ENCODE assay signal across 29 cellular contexts in the genomic region with DNA sequence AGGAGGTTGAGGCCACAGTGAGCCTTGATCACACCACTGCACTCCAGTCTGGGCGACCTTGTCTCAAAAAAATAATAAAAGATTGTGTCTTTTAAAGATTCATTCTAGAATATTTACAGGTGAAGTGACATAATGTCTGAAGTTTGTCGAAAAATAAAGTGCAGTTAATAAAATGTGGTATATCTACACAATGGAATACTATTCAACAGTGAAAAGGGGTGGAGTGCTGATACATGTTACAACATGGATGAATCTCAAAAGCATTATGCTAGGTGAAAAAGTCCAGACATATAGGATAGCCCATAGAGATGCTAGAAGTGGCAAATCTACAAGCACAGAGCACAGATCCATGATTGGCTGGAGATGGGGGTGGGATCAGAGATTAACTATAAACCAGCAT.
"Had no signal": no experiment of that assay in that cellular context is flagged by ENCODE, and none has a peak within 500 bp of the region (broad histone marks: within the 10 kb centered on the region; RNA-seq: fewer than 3 reads in every experiment).

No MANE protein-coding gene starts in this region.

- H3K4me1 ChIP-seq: esophagus muscularis mucosa, gastrocnemius medialis, heart right ventricle had no signal

- H3K4me3 Mint-ChIP-seq: activated CD8-positive, alpha-beta T cell treated with anti-CD3 and anti-CD28 coated beads for 36 hours; activated naive CD8-positive, alpha-beta T cell; activated T-cell treated with anti-CD3 and anti-CD28 coated beads, Interleukin-2, amount 50 U/mL, for 4 hours; activated T-helper 17 cell treated with anti-CD3 and anti-CD28 coated beads, Interleukin-2, amount 50 U/mL, for 72 hours; central memory CD8-positive, alpha-beta T cell; dendritic cell treated with granulocyte-macrophage colony-stimulating factor and Interleukin-4, amounts not matched to agents 40 ng/mL and 50 ng/mL, for 4 days; endodermal cell had no signal

- H3K9me3 Mint-ChIP-seq: activated T-helper 17 cell treated with anti-CD3 and anti-CD28 coated beads, Interleukin-2, amount 50 U/mL, for 72 hours; dendritic cell treated with granulocyte-macrophage colony-stimulating factor and Interleukin-4, amounts not matched to agents 40 ng/mL and 50 ng/mL, for 4 days had no signal

- H3K9me3 ChIP-seq: gastrocnemius medialis had no signal

- H3K27me3 ChIP-seq: brain microvascular endothelial cell, foreskin keratinocyte, gastrocnemius medialis had no signal

- H3K4me3 ChIP-seq: coronary artery, dorsolateral prefrontal cortex, esophagus muscularis mucosa, gastrocnemius medialis, heart right ventricle had no signal

- H3K36me3 ChIP-seq: brain microvascular endothelial cell, esophagus muscularis mucosa, gastrocnemius medialis, heart right ventricle had no signal

- DNase-seq: activated CD4-positive, alpha-beta T cell treated with anti-CD3 and anti-CD28 coated beads for 48 hours; activated CD4-positive, alpha-beta T cell treated with anti-CD3 and anti-CD28 coated beads, Interleukin-2, amount 50 U/mL, for 1 hour; activated CD4-positive, alpha-beta T cell treated with anti-CD3 and anti-CD28 coated beads, Interleukin-2, amount 50 U/mL, for 48 hours; activated CD8-positive, alpha-beta memory T cell treated with anti-CD3 and anti-CD28 coated beads for 24 hours; activated CD8-positive, alpha-beta T cell treated with anti-CD3 and anti-CD28 coated beads for 36 hours; activated effector memory CD4-positive, alpha-beta T cell treated with Interleukin-2 at 50 U/mL for 16 hours; activated gamma-delta T cell treated with Interleukin-2 at 50 U/mL for 16 hours; activated naive CD4-positive, alpha-beta T cell treated with anti-CD3 and anti-CD28 coated beads, Interleukin-2, amount 50 U/mL, for 16 hours; activated naive CD4-positive, alpha-beta T cell treated with Interleukin-2 at 50 U/mL for 16 hours; activated T-cell treated with anti-CD3 and anti-CD28 coated beads, Interleukin-2, amount 50 U/mL, for 4 hours; amniotic stem cell; anterior cingulate cortex; brain microvascular endothelial cell; dorsolateral prefrontal cortex; effector memory CD4-positive, alpha-beta T cell; endodermal cell; erythroblast; foreskin keratinocyte; gastrocnemius medialis; heart right ventricle; T-helper 2 cell had no signal

- H3K27ac Mint-ChIP-seq: activated CD8-positive, alpha-beta T cell treated with anti-CD3 and anti-CD28 coated beads for 36 hours; activated naive CD8-positive, alpha-beta T cell; activated T-helper 17 cell treated with anti-CD3 and anti-CD28 coated beads, Interleukin-2, amount 50 U/mL, for 72 hours; dendritic cell treated with granulocyte-macrophage colony-stimulating factor and Interleukin-4, amounts not matched to agents 40 ng/mL and 50 ng/mL, for 4 days; endodermal cell had no signal

- FAIRE-seq: astrocyte, bronchial epithelial cell had no signal

- ATAC-seq: activated CD8-positive, alpha-beta T cell treated with anti-CD3 and anti-CD28 coated beads for 36 hours; activated T-cell treated with anti-CD3 and anti-CD28 coated beads, Interleukin-2, amount 50 U/mL, for 4 hours; activated T-helper 17 cell treated with anti-CD3 and anti-CD28 coated beads, Interleukin-2, amount 50 U/mL, for 72 hours; foreskin keratinocyte; gastrocnemius medialis; heart right ventricle had no signal

- H3K27ac ChIP-seq: brain microvascular endothelial cell, coronary artery, dorsolateral prefrontal cortex, esophagus muscularis mucosa, foreskin keratinocyte, gastrocnemius medialis, heart right ventricle had no signal
